ENCODE assay signal across 8 cellular contexts in the genomic region with DNA sequence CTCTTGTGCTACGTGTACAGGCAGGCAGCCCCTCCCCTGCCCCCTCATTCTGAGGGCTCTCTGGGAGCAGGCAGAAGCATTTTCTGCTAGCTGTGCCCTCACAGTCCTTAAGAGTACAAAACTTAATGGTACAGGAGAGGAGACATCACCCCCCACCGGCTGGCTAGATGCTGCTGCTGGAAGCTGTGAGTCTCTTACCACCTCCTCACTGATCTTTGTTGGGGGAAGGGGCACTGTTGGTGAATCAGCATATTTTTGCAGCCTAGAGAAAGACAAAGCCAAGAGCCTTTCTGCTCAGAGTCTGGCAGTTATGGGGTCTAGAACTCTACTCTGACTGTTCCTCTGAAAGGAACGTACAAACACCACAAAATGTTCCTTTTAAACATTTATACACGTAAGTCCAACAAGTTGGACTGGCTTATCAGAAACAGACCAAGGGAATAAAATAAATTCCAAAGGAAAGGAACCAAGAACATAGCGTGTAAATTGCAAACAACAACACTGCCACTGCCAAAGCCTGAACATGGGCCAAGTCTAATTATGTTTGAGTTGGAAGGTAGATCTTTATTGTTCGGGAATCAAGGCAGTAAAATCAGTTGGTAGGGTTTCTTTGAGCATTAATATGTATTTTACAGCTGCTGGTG. TPM values are rescaled to one million over a fixed set of nuclear protein-coding genes. Genes with fewer than 3 reads are reported as not detected.
DNase-seq lines count a peak whose midpoint lies in the region; ATAC-seq and TF ChIP-seq lines count a peak whose summit lies in the region.

No MANE protein-coding gene starts in this region.

- H3K4me1 ChIP-seq in ACC112 (ENCODE audit: control insufficient read depth, insufficient read depth, low read length, unreplicated experiment) = peaks cover 13% of the 10 kb centered on the region
- peaks cover 19% of the 10 kb centered on the region for H3K4me1 ChIP-seq in Loucy (ENCODE audit: insufficient read depth, low read length, poor library complexity, severe bottlenecking)
- peaks cover 18 to 26% of the 10 kb centered on the region in 2 donors for H3K4me1 ChIP-seq in mucosa of rectum (ENCODE audit: control insufficient read depth in 2 of 2, insufficient read depth in 2 of 2, low read length in 2 of 2)
- no peaks in the 10 kb centered on the region; the same call in 1 of the 2 replicates for H3K4me1 ChIP-seq in SJCRH30
- no peaks in the 10 kb centered on the region for H3K4me1 ChIP-seq in CD8-positive, alpha-beta memory T cell (ENCODE audit: insufficient read depth, low read length)

- H2AFZ ChIP-seq in ACC112 (ENCODE audit: low read length, unreplicated experiment) = no peak overlapping the region
- H2AFZ ChIP-seq in Loucy (ENCODE audit: low read length) = no peak overlapping the region

- CTCF ChIA-PET in CD8-positive, alpha-beta memory T cell (lab: Charles Lee) = interaction anchor here (16.2 kb wide), 1 partner anchor 127 kb away, joined by 180 read pairs; no protein-coding TSS in a partner anchor

- peaks cover 3 to 12% (median 9%) of the 10 kb centered on the region in 3 donors for H3K4me1 Mint-ChIP-seq in CD8-positive, alpha-beta memory T cell

- no peaks in the 10 kb centered on the region for H3K27me3 Mint-ChIP-seq in CD8-positive, alpha-beta memory T cell

- no peak for DNase-seq in dorsolateral prefrontal cortex
- no peak for DNase-seq in SJCRH30
- no peak for DNase-seq in pons (ENCODE audit: low spot score)
- DNase-seq in CD8-positive, alpha-beta memory T cell = no peak

- H3K27ac ChIP-seq in ACC112 (ENCODE audit: low read depth, low read length) (peak overlapping the region; percentile 7; the same call in 1 of the 2 replicates), dorsolateral prefrontal cortex (peak overlapping the region in 41 of 59 donors; percentile 0 to 76 (median 27)), mucosa of rectum (ENCODE audit: low read depth in 2 of 2, low read length in 2 of 2) (peak overlapping the region; percentile 28 to 38), SJCRH30 (no peak overlapping the region)
- H3K27ac ChIP-seq in CD8-positive, alpha-beta memory T cell (ENCODE audit: low read depth, low read length) = no peak overlapping the region

- no peaks in the 10 kb centered on the region for H3K9me3 Mint-ChIP-seq in CD8-positive, alpha-beta memory T cell

- peaks cover 0 to 64% (median 11%) of the 10 kb centered on the region in 3 donors for H3K36me3 Mint-ChIP-seq in CD8-positive, alpha-beta memory T cell

- intact Hi-C loops in dorsolateral prefrontal cortex (cut with DNase I) = no loop called here

- H3K79me2 ChIP-seq in ACC112 (ENCODE audit: control insufficient read depth, insufficient read depth, low read length, unreplicated experiment) = peaks cover 4% of the 10 kb centered on the region
- peaks cover 9% of the 10 kb centered on the region for H3K79me2 ChIP-seq in Loucy (ENCODE audit: insufficient read depth, low read length)

- no peak for ATAC-seq in HG03469 (IDR thresholded peaks at IDR 0.05; ENCODE audit: unreplicated experiment)

- H3K9me3 ChIP-seq in Loucy (ENCODE audit: insufficient read depth, low read depth, low read length) (no peaks in the 10 kb centered on the region), mucosa of rectum (ENCODE audit: control insufficient read depth in 2 of 2, low read length in 2 of 2) (no peaks in the 10 kb centered on the region), SJCRH30 (replicated peaks) (no peaks in the 10 kb centered on the region)
- no peaks in the 10 kb centered on the region for H3K9me3 ChIP-seq in CD8-positive, alpha-beta memory T cell (ENCODE audit: low read length)

- peak overlapping the region; percentile 10 for H3K4me2 ChIP-seq in Loucy (ENCODE audit: low read depth, low read length, poor library complexity, severe bottlenecking)

- H3K4me3 Mint-ChIP-seq in CD8-positive, alpha-beta memory T cell = no peak overlapping the region

- H3K9ac ChIP-seq in Loucy (ENCODE audit: low read depth, low read length, poor library complexity, severe bottlenecking) = peak overlapping the region; percentile 21
- H3K9ac ChIP-seq in mucosa of rectum (ENCODE audit: low read depth in 1 of 2, low read length in 2 of 2) = peak overlapping the region in 1 of 2 donors; percentile 3

- no peaks in the 10 kb centered on the region for H3F3A ChIP-seq in Loucy (ENCODE audit: low read depth)

- peak overlapping the region in 1 of 8 donors; percentile 87 for H3K27ac Mint-ChIP-seq in CD8-positive, alpha-beta memory T cell

- H3K36me3 ChIP-seq in ACC112 (ENCODE audit: insufficient read depth, low read length) = peaks cover 3% of the 10 kb centered on the region; the same call in 1 of the 2 replicates
- H3K36me3 ChIP-seq in Loucy (ENCODE audit: insufficient read depth, low read length) = peaks cover 49% of the 10 kb centered on the region; the same call in 1 of the 2 replicates
- peaks cover 17 to 22% of the 10 kb centered on the region in 2 donors for H3K36me3 ChIP-seq in mucosa of rectum (ENCODE audit: control insufficient read depth in 2 of 2, insufficient read depth in 2 of 2, low read length in 2 of 2)
- peaks cover 10% of the 10 kb centered on the region for H3K36me3 ChIP-seq in SJCRH30
- H3K36me3 ChIP-seq in CD8-positive, alpha-beta memory T cell (ENCODE audit: insufficient read depth, low read length) = no peaks in the 10 kb centered on the region

- no peaks in the 10 kb centered on the region for H3K27me3 ChIP-seq in ACC112 (ENCODE audit: insufficient read depth, low read length)
- H3K27me3 ChIP-seq in Loucy (ENCODE audit: insufficient read depth, low read length, poor library complexity, severe bottlenecking) = no peaks in the 10 kb centered on the region
- no peaks in the 10 kb centered on the region for H3K27me3 ChIP-seq in dorsolateral prefrontal cortex
- H3K27me3 ChIP-seq in mucosa of rectum (ENCODE audit: control insufficient read depth in 2 of 2, insufficient read depth in 2 of 2, low read length in 2 of 2) = no peaks in the 10 kb centered on the region
- H3K27me3 ChIP-seq in SJCRH30 = no peaks in the 10 kb centered on the region
- H3K27me3 ChIP-seq in CD8-positive, alpha-beta memory T cell (ENCODE audit: insufficient read depth, low read length, poor library complexity, severe bottlenecking) = no peaks in the 10 kb centered on the region

- no peaks in the 10 kb centered on the region for H4K20me1 ChIP-seq in Loucy (ENCODE audit: insufficient read depth, low read length, poor library complexity, severe bottlenecking)

- POLR2A ChIA-PET in CD8-positive, alpha-beta memory T cell (lab: Charles Lee) = interaction anchor here (1.3 kb wide), 1 partner anchor 10 kb away, joined by 3 read pairs; no protein-coding TSS in a partner anchor

- H3K4me3 ChIP-seq in ACC112 (ENCODE audit: low read depth, low read length) = no peak overlapping the region
- no peak overlapping the region for H3K4me3 ChIP-seq in Loucy (ENCODE audit: low read length, poor library complexity, severe bottlenecking)
- H3K4me3 ChIP-seq in dorsolateral prefrontal cortex = peak overlapping the region in 1 of 59 donors; percentile 2
- peak overlapping the region in 1 of 2 donors; percentile 8 for H3K4me3 ChIP-seq in mucosa of rectum (ENCODE audit: low read length in 2 of 2)
- H3K4me3 ChIP-seq in SJCRH30 = no peak overlapping the region
- H3K4me3 ChIP-seq in CD8-positive, alpha-beta memory T cell (ENCODE audit: low read length) = no peak overlapping the region

- TF ChIP-seq CTCF in Loucy (conservative IDR thresholded peaks at IDR 0.05; ENCODE audit: low read length) (no peak), dorsolateral prefrontal cortex (IDR thresholded peaks at IDR 0.05 in 54 of 56, conservative IDR thresholded peaks at IDR 0.05 in 2 of 56; ENCODE audit: low read depth in 1 of 56, partially characterized antibody in 56 of 56) (no peak)

- H3K9me2 ChIP-seq in Loucy (replicated peaks; ENCODE audit: low read depth, low read length) = no peaks in the 10 kb centered on the region

RNA-seq across cellular contexts. Expression of a gene that starts 27.2 kb away (rescaled TPM):
- total RNA-seq in dorsolateral prefrontal cortex = 10 to 100 TPM; 41.9 to 96.5 (median 63.3) TPM
- total RNA-seq in SJCRH30 (2014; rRNA removed; shearing (Covaris generic)) = 42.3 and 44.4 TPM in 2 replicates
- 100 to 1,000 TPM in 1 of 2 experiments, 10 to 100 TPM in 1; 96.8 to 101 TPM for total RNA-seq in CD8-positive, alpha-beta memory T cell
- 84.7 TPM for polyA plus RNA-seq in CD8-positive, alpha-beta memory T cell

RNA-seq across cellular contexts. Expression of a gene that starts 53.0 kb away (rescaled TPM):
- 10 to 100 TPM; 27.4 to 63.8 (median 38.5) TPM for total RNA-seq in dorsolateral prefrontal cortex
- total RNA-seq in SJCRH30 (2014; rRNA removed; shearing (Covaris generic)) = 19.7 and 21.6 TPM in 2 replicates
- total RNA-seq in CD8-positive, alpha-beta memory T cell = 10 to 100 TPM; 50.9 to 52.0 TPM
- 29.9 TPM for polyA plus RNA-seq in CD8-positive, alpha-beta memory T cell

Comparison
In these comparisons a context has a peak if more than half of its experiments do, and no peak if none do; other contexts are left out.
1. H3K27ac ChIP-seq: peak in ACC112 (single experiment), dorsolateral prefrontal cortex (41 of 59) and mucosa of rectum (2 of 2); none in SJCRH30 (single experiment) and CD8-positive, alpha-beta memory T cell (single experiment).